ENCODE assay signal across 1 cellular context in genomic region chr19:40896843-40897789, GRCh38.
A peak's percentile ranks its signal among the peaks of the same experiment; 100 is the strongest.
TF ChIP-seq lines count a peak whose summit lies in the region.

No MANE protein-coding gene starts in this region.

TF ChIP-seq in HEK293, 187 proteins besides CTCF, POLR2A, EP300 and RAD21 (continued from another document):
- TF ChIP-seq TSHZ1 (tag by site-specific recombination; IDR thresholded peaks at IDR 0.05; ENCODE audit: borderline replicate concordance), result peak; percentile 72; the same call in 1 of the 2 replicates
- TF ChIP-seq ZNF366 (tag by site-specific recombination; conservative IDR thresholded peaks at IDR 0.05), result peak; percentile 94
- TF ChIP-seq ZNF394 (tag by site-specific recombination; IDR thresholded peaks at IDR 0.05; ENCODE audit: borderline replicate concordance), result peak; percentile 57; the same call in 1 of the 2 replicates
- TF ChIP-seq ZNF404 (tag by site-specific recombination; IDR thresholded peaks at IDR 0.05), result peak; percentile 31; the same call in 1 of the 2 replicates
- TF ChIP-seq ZNF785 (tag by site-specific recombination; IDR thresholded peaks at IDR 0.05), result peak; percentile 58; the same call in 1 of the 2 replicates
- peak; percentile 80 for TF ChIP-seq ZNF335 (tag by site-specific recombination; conservative IDR thresholded peaks at IDR 0.05)
- peak; percentile 77 for TF ChIP-seq ZNF518A (tag by site-specific recombination; conservative IDR thresholded peaks at IDR 0.05; ENCODE audit: low read depth)
- 0 out of 2 replicates have a peak, but pooled peaks have one; percentile 21 for TF ChIP-seq ZSCAN23 (tag by site-specific recombination; IDR thresholded peaks at IDR 0.05)
- TF ChIP-seq ZNF629 (tag by site-specific recombination; IDR thresholded peaks at IDR 0.05), result peak; percentile 89
- peak; percentile 31; the same call in 1 of the 2 replicates for TF ChIP-seq ZNF610 (tag by site-specific recombination; IDR thresholded peaks at IDR 0.05; ENCODE audit: borderline replicate concordance)
- TF ChIP-seq, protein P1, sequence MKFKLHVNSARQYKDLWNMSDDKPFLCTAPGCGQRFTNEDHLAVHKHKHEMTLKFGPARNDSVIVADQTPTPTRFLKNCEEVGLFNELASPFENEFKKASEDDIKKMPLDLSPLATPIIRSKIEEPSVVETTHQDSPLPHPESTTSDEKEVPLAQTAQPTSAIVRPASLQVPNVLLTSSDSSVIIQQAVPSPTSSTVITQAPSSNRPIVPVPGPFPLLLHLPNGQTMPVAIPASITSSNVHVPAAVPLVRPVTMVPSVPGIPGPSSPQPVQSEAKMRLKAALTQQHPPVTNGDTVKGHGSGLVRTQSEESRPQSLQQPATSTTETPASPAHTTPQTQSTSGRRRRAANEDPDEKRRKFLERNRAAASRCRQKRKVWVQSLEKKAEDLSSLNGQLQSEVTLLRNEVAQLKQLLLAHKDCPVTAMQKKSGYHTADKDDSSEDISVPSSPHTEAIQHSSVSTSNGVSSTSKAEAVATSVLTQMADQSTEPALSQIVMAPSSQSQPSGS (tag by site-specific recombination; IDR thresholded peaks at IDR 0.05; ENCODE audit: low read depth), result peak; percentile 93
- TF ChIP-seq ZNF24 (tag by site-specific recombination; IDR thresholded peaks at IDR 0.05), result peak; percentile 93
- TF ChIP-seq ZNF660 (tag by site-specific recombination; IDR thresholded peaks at IDR 0.05), result peak; percentile 94
- TF ChIP-seq, protein P2, sequence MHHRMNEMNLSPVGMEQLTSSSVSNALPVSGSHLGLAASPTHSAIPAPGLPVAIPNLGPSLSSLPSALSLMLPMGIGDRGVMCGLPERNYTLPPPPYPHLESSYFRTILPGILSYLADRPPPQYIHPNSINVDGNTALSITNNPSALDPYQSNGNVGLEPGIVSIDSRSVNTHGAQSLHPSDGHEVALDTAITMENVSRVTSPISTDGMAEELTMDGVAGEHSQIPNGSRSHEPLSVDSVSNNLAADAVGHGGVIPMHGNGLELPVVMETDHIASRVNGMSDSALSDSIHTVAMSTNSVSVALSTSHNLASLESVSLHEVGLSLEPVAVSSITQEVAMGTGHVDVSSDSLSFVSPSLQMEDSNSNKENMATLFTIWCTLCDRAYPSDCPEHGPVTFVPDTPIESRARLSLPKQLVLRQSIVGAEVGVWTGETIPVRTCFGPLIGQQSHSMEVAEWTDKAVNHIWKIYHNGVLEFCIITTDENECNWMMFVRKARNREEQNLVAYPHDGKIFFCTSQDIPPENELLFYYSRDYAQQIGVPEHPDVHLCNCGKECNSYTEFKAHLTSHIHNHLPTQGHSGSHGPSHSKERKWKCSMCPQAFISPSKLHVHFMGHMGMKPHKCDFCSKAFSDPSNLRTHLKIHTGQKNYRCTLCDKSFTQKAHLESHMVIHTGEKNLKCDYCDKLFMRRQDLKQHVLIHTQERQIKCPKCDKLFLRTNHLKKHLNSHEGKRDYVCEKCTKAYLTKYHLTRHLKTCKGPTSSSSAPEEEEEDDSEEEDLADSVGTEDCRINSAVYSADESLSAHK (tag by site-specific recombination; IDR thresholded peaks at IDR 0.05), result 0 out of 2 replicates have a peak, but pooled peaks have one; percentile 46
- TF ChIP-seq ZBTB20 (tag by site-specific recombination; IDR thresholded peaks at IDR 0.05), result 0 out of 2 replicates have a peak, but pooled peaks have one; percentile 13
- TF ChIP-seq, protein P3, sequence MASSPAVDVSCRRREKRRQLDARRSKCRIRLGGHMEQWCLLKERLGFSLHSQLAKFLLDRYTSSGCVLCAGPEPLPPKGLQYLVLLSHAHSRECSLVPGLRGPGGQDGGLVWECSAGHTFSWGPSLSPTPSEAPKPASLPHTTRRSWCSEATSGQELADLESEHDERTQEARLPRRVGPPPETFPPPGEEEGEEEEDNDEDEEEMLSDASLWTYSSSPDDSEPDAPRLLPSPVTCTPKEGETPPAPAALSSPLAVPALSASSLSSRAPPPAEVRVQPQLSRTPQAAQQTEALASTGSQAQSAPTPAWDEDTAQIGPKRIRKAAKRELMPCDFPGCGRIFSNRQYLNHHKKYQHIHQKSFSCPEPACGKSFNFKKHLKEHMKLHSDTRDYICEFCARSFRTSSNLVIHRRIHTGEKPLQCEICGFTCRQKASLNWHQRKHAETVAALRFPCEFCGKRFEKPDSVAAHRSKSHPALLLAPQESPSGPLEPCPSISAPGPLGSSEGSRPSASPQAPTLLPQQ (tag by site-specific recombination; IDR thresholded peaks at IDR 0.05), result peak; percentile 85
- peak; percentile 92 for TF ChIP-seq ZBTB21 (tag by site-specific recombination; IDR thresholded peaks at IDR 0.05)
- TF ChIP-seq ZNF398 (tag by site-specific recombination; IDR thresholded peaks at IDR 0.05), result peak; percentile 47; the same call in 1 of the 2 replicates
- peak; percentile 93 for TF ChIP-seq ZNF324 (tag by site-specific recombination; IDR thresholded peaks at IDR 0.05)
- TF ChIP-seq, protein P4, sequence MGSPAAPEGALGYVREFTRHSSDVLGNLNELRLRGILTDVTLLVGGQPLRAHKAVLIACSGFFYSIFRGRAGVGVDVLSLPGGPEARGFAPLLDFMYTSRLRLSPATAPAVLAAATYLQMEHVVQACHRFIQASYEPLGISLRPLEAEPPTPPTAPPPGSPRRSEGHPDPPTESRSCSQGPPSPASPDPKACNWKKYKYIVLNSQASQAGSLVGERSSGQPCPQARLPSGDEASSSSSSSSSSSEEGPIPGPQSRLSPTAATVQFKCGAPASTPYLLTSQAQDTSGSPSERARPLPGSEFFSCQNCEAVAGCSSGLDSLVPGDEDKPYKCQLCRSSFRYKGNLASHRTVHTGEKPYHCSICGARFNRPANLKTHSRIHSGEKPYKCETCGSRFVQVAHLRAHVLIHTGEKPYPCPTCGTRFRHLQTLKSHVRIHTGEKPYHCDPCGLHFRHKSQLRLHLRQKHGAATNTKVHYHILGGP (tag by site-specific recombination; IDR thresholded peaks at IDR 0.05), result peak; percentile 94
- peak; percentile 33; the same call in 1 of the 2 replicates for TF ChIP-seq SP3 (tag by site-specific recombination; IDR thresholded peaks at IDR 0.05)
- TF ChIP-seq KLF8 (tag by site-specific recombination; IDR thresholded peaks at IDR 0.05), result 0 out of 2 replicates have a peak, but pooled peaks have one; percentile 19
- TF ChIP-seq BCL11A (tag by site-specific recombination; IDR thresholded peaks at IDR 0.05; ENCODE audit: low read depth), result 0 out of 2 replicates have a peak, but pooled peaks have one; percentile 45
- peak; percentile 96 for TF ChIP-seq ZEB2 (tag by site-specific recombination; IDR thresholded peaks at IDR 0.05)
- peak; percentile 29; the same call in 1 of the 2 replicates for TF ChIP-seq HOXD13 (CRISPR knock-in tag; IDR thresholded peaks at IDR 0.05; ENCODE audit: borderline replicate concordance)
- TF ChIP-seq ZFP69B (tag by site-specific recombination; IDR thresholded peaks at IDR 0.05), result peak; percentile 59; the same call in 1 of the 2 replicates
- TF ChIP-seq, protein P5, sequence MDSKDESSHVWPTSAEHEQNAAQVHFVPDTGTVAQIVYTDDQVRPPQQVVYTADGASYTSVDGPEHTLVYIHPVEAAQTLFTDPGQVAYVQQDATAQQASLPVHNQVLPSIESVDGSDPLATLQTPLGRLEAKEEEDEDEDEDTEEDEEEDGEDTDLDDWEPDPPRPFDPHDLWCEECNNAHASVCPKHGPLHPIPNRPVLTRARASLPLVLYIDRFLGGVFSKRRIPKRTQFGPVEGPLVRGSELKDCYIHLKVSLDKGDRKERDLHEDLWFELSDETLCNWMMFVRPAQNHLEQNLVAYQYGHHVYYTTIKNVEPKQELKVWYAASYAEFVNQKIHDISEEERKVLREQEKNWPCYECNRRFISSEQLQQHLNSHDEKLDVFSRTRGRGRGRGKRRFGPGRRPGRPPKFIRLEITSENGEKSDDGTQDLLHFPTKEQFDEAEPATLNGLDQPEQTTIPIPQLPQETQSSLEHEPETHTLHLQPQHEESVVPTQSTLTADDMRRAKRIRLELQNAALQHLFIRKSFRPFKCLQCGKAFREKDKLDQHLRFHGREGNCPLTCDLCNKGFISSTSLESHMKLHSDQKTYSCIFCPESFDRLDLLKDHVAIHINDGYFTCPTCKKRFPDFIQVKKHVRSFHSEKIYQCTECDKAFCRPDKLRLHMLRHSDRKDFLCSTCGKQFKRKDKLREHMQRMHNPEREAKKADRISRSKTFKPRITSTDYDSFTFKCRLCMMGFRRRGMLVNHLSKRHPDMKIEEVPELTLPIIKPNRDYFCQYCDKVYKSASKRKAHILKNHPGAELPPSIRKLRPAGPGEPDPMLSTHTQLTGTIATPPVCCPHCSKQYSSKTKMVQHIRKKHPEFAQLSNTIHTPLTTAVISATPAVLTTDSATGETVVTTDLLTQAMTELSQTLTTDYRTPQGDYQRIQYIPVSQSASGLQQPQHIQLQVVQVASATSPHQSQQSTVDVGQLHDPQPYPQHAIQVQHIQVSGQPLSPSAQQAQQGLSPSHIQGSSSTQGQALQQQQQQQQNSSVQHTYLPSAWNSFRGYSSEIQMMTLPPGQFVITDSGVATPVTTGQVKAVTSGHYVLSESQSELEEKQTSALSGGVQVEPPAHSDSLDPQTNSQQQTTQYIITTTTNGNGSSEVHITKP (tag by site-specific recombination; IDR thresholded peaks at IDR 0.05), result peak; percentile 75
- peak; percentile 73 for TF ChIP-seq ZBTB17 (tag by site-specific recombination; IDR thresholded peaks at IDR 0.05)
